10 cellular contexts compared by ENCODE assay signal in the genomic region with DNA sequence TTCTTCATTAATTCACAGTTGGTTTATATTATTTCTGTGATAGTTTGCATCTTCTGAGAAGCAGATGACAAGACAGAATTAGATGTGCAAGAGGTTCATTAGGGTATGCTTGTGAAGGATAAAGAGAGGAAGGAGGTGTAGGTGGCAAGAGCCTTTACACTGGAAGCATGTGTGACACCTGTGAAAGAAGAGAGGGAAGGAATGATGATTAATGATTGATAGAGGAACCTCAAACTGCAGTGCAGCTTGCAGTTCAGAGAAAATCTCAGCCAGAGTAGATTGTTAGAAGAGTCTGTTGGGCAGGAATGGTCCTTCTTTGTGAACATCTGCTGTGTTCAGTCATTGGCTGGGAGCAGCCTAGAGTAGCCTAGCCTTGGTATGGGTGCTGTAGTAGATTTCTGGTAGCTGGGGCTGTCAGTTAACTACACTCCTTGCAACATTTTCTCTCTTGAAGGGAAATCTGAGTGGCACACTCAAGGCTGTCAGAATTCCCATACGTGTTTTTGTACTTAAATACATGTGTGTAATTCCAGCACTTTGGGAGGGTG.
"Had no signal": no experiment of that assay in that cellular context is flagged by ENCODE, and none has a peak within 500 bp of the region (broad histone marks: within the 10 kb centered on the region; RNA-seq: fewer than 3 reads in every experiment).

No MANE protein-coding gene starts in this region.

- H3K9me3 ChIP-seq: heart left ventricle, left lung had no signal

- H3K4me1 ChIP-seq: parathyroid adenoma had no signal

- H3K27me3 ChIP-seq: heart left ventricle, left lung had no signal

- H3K27ac ChIP-seq: heart left ventricle, parathyroid adenoma had no signal

- H3K9ac ChIP-seq: parathyroid adenoma had no signal

- H2AFZ ChIP-seq: parathyroid adenoma had no signal

- H3K4me3 ChIP-seq: heart left ventricle, left lung had no signal

- ATAC-seq: heart left ventricle had no signal

- DNase-seq: activated CD4-positive, alpha-beta T cell treated with anti-CD3 and anti-CD28 coated beads, Interleukin-2, amount 50 U/mL, for 4 hours; activated CD4-positive, CD25-positive, alpha-beta regulatory T cell treated with anti-CD3 and anti-CD28 coated beads, Interleukin-2, amount 50 U/mL, for 72 hours; activated gamma-delta T cell treated with Interleukin-2 at 50 U/mL for 16 hours; activated T-cell treated with anti-CD3 and anti-CD28 coated beads, Interleukin-2, amount 50 U/mL, for 24 hours; foreskin melanocyte; heart left ventricle; mesenchymal stem cell; nephron progenitor cell had no signal
